Comparison of ENCODE assay signal across 12 cellular contexts in genomic region chr9:133700861-133701320, GRCh38. TPM values are rescaled to one million over a fixed set of nuclear protein-coding genes. Genes with fewer than 3 reads are reported as not detected.
DNase-seq lines count a peak whose midpoint lies in the region; ATAC-seq, FAIRE-seq and TF ChIP-seq lines count a peak whose summit lies in the region.
"Had no signal": no experiment of that assay in that cellular context is flagged by ENCODE, and none has a peak within 500 bp of the region (broad histone marks: within the 10 kb centered on the region; RNA-seq: fewer than 3 reads in every experiment).

No MANE protein-coding gene starts in this region.

- no peak for TF ChIP-seq POLR2A in spleen (IDR thresholded peaks at IDR 0.05)

- no peaks in the 10 kb centered on the region for H3K36me3 ChIP-seq in effector memory CD4-positive, alpha-beta T cell (ENCODE audit: control insufficient read depth, insufficient read depth, low read length)
- H3K36me3 ChIP-seq in spleen: no peaks in the 10 kb centered on the region
- H3K36me3 ChIP-seq: neutrophil had no signal

- ATAC-seq in activated CD8-positive, alpha-beta memory T cell treated with anti-CD3 and anti-CD28 coated beads, Interleukin-2, amount 10 ng/mL, durations not matched to agents 7 days and 5 days: peak; percentile 6
- ATAC-seq: body of pancreas had no signal

- no peaks in the 10 kb centered on the region for H3K9me3 Mint-ChIP-seq in activated CD8-positive, alpha-beta memory T cell treated with anti-CD3 and anti-CD28 coated beads, Interleukin-2, amount 10 ng/mL, durations not matched to agents 7 days and 5 days (ENCODE audit: low read depth)

- CTCF ChIA-PET in activated CD8-positive, alpha-beta memory T cell treated with anti-CD3 and anti-CD28 coated beads, Interleukin-2, amount 10 ng/mL, durations not matched to agents 7 days and 5 days (lab: Charles Lee): interaction anchor here (0.8 to 2.6 kb wide), 3 partner anchors 16 to 293 kb away, joined by 3 to 16 read pairs (median 4); no protein-coding TSS in a partner anchor

- no peak overlapping the region for H3K4me3 Mint-ChIP-seq in activated CD8-positive, alpha-beta memory T cell treated with anti-CD3 and anti-CD28 coated beads, Interleukin-2, amount 10 ng/mL, durations not matched to agents 7 days and 5 days

- peak overlapping the region; percentile 79 for H3K27ac ChIP-seq in effector memory CD4-positive, alpha-beta T cell (ENCODE audit: insufficient read depth, low read length, poor library complexity, severe bottlenecking)
- H3K27ac ChIP-seq in spleen: peak overlapping the region in 5 of 8 donors; percentile 48 to 74 (median 62)
- H3K27ac ChIP-seq: body of pancreas, neutrophil had no signal

- peaks cover 26% of the 10 kb centered on the region for H3K4me1 Mint-ChIP-seq in activated CD8-positive, alpha-beta memory T cell treated with anti-CD3 and anti-CD28 coated beads, Interleukin-2, amount 10 ng/mL, durations not matched to agents 7 days and 5 days

- peaks cover 13% of the 10 kb centered on the region for H3K27me3 Mint-ChIP-seq in activated CD8-positive, alpha-beta memory T cell treated with anti-CD3 and anti-CD28 coated beads, Interleukin-2, amount 10 ng/mL, durations not matched to agents 7 days and 5 days

- no peaks in the 10 kb centered on the region for H3K36me3 Mint-ChIP-seq in activated CD8-positive, alpha-beta memory T cell treated with anti-CD3 and anti-CD28 coated beads, Interleukin-2, amount 10 ng/mL, durations not matched to agents 7 days and 5 days

- DNase-seq in activated CD8-positive, alpha-beta memory T cell treated with anti-CD3 and anti-CD28 coated beads, Interleukin-2, amount 10 ng/mL, durations not matched to agents 7 days and 5 days: no peak
- DNase-seq in activated CD8-positive, alpha-beta memory T cell treated with anti-CD3 and anti-CD28 coated beads, Interleukin-2, amount 50 U/mL, for 4 hours: no peak
- DNase-seq in SW480 (ENCODE audit: low spot score): peak; percentile 65
- DNase-seq in effector memory CD4-positive, alpha-beta T cell: no peak
- peak; percentile 55 for DNase-seq in spleen
- no peak for DNase-seq in H4 (ENCODE audit: low spot score)
- DNase-seq in SHP77 treated with DMSO at 0.1 percent for 48 hours (lab: John Stamatoyannopoulos, UW): no peak
- no peak for DNase-seq in HTR-8/SVneo (ENCODE audit: insufficient read length, low spot score)
- DNase-seq: GOT3, NCI-H345 had no signal

- no peak for FAIRE-seq in HTR-8/SVneo (lab: Jason Lieb, UNC)

- intact Hi-C loops in spleen (cut with DNase I; ENCODE audit: low total_unique reads): no loop called here

- no peaks in the 10 kb centered on the region for H3K9me3 ChIP-seq in effector memory CD4-positive, alpha-beta T cell (ENCODE audit: control insufficient read depth, low read length)
- no peaks in the 10 kb centered on the region for H3K9me3 ChIP-seq in spleen
- H3K9me3 ChIP-seq: body of pancreas, neutrophil had no signal

- H3K27me3 ChIP-seq in effector memory CD4-positive, alpha-beta T cell (replicated peaks; ENCODE audit: control insufficient read depth, insufficient read depth, low read length, poor library complexity, severe bottlenecking): no peaks in the 10 kb centered on the region
- peaks cover 0 to 41% (median 11%) of the 10 kb centered on the region in 7 donors for H3K27me3 ChIP-seq in spleen (replicated peaks in 1 of 7)
- H3K27me3 ChIP-seq: body of pancreas had no signal

- peaks cover 30% of the 10 kb centered on the region for H3K4me1 ChIP-seq in effector memory CD4-positive, alpha-beta T cell (ENCODE audit: control insufficient read depth, insufficient read depth, low read length, poor library complexity, severe bottlenecking)
- H3K4me1 ChIP-seq in spleen: peaks cover 9 to 36% (median 19%) of the 10 kb centered on the region in 6 donors
- H3K4me1 ChIP-seq: body of pancreas had no signal

- H3K27ac Mint-ChIP-seq in activated CD8-positive, alpha-beta memory T cell treated with anti-CD3 and anti-CD28 coated beads, Interleukin-2, amount 10 ng/mL, durations not matched to agents 7 days and 5 days: no peak overlapping the region

- no peak for TF ChIP-seq CTCF in spleen (IDR thresholded peaks at IDR 0.05 in 8 of 11, conservative IDR thresholded peaks at IDR 0.05 in 3 of 11)

- 31 to 40% (median 35%) methylated on average over 4 of the region's 4 CpGs for WGBS in spleen, 5 donors

- H3K4me3 ChIP-seq in effector memory CD4-positive, alpha-beta T cell (ENCODE audit: insufficient read depth, low read depth, low read length, poor library complexity, severe bottlenecking): no peak overlapping the region
- H3K4me3 ChIP-seq in spleen: no peak overlapping the region
- H3K4me3 ChIP-seq: body of pancreas had no signal

RNA-seq across cellular contexts. Expression of gene SARDH, which starts 37.3 kb away (rescaled TPM):
- under 1 TPM; 0.38 to 0.56 TPM for total RNA-seq in activated CD8-positive, alpha-beta memory T cell treated with anti-CD3 and anti-CD28 coated beads, Interleukin-2, amount 10 ng/mL, durations not matched to agents 7 days and 5 days
- 1 to 10 TPM; 1.0 to 4.5 (median 3.1) TPM for total RNA-seq in spleen
- polyA plus RNA-seq in spleen: 1 to 10 TPM; 1.3 to 1.5 (median 1.5) TPM
- 0.06 and 0.49 TPM in 2 replicates for total RNA-seq in H4 (2014; rRNA removed; shearing (Covaris generic))

Comparison
In these comparisons a context has a peak if more than half of its experiments do, and no peak if none do; other contexts are left out.
1. DNase-seq: peak in SW480 (single experiment) and spleen (single experiment); none in activated CD8-positive, alpha-beta memory T cell treated with anti-CD3 and anti-CD28 coated beads, Interleukin-2, amount 10 ng/mL, durations not matched to agents 7 days and 5 days (single experiment), activated CD8-positive, alpha-beta memory T cell treated with anti-CD3 and anti-CD28 coated beads, Interleukin-2, amount 50 U/mL, for 4 hours (single experiment), effector memory CD4-positive, alpha-beta T cell (0 of 3), H4 (single experiment), SHP77 treated with DMSO at 0.1 percent for 48 hours (single experiment) and HTR-8/SVneo (single experiment).